21 cellular contexts compared by ENCODE assay signal in the genomic region with DNA sequence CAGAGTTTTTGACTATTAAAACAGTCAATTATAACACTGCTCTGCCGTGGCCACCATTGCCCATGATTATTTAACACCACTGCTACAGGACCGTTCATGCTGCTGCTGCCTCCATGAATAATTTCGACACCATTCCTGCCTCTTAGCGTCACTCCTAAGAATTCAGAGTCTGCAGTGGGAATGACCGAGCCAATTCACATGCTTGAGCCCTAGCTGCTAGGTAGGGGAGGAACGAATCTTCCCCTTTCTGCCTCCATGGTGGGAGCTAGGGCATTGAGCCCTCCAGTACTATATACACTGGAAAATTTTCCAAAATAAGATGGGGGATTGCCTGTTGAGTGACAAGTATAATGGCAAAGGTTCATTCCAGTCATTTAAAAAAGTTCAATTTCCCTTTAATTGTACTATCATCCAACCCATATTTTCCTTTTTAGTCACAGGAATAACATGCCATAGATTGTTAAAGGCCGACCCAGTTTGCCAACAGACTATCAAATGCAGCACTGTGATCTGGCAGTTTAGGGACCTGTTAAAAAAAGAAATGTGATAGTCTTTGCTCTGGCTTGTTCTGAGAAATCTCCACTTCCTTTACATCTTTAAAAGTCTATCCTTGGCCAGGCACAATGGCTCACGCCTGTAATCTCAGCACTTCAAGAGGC. TPM values are rescaled to one million over a fixed set of nuclear protein-coding genes. Genes with fewer than 3 reads are reported as not detected.
DNase-seq lines count a peak whose midpoint lies in the region; TF ChIP-seq lines count a peak whose summit lies in the region.
"Had no signal": no experiment of that assay in that cellular context is flagged by ENCODE, and none has a peak within 500 bp of the region (broad histone marks: within the 10 kb centered on the region; RNA-seq: fewer than 3 reads in every experiment).

No MANE protein-coding gene starts in this region.

- no peak overlapping the region for H2BK5ac ChIP-seq in trophoblast cell (ENCODE audit: low read depth, low read length, poor library complexity)

- no peak overlapping the region for H2AK5ac ChIP-seq in trophoblast cell (ENCODE audit: low read length)

- H3K36me3 ChIP-seq in ascending aorta (no peaks in the 10 kb centered on the region), trophoblast cell (ENCODE audit: control insufficient read depth in 1 of 2, insufficient read depth in 2 of 2, low read length in 2 of 2) (no peaks in the 10 kb centered on the region)
- H3K36me3 ChIP-seq in effector memory CD4-positive, alpha-beta T cell (ENCODE audit: control insufficient read depth, insufficient read depth, low read length): no peaks in the 10 kb centered on the region
- H3K36me3 ChIP-seq: BLaER1, stomach had no signal

- H3K4me3 ChIP-seq in ascending aorta (no peak overlapping the region), fibroblast of pulmonary artery (replicated peaks; ENCODE audit: low read depth, low read length) (no peak overlapping the region), trophoblast cell (ENCODE audit: low read depth, low read length) (no peak overlapping the region)
- H3K4me3 ChIP-seq in effector memory CD4-positive, alpha-beta T cell (ENCODE audit: insufficient read depth, low read depth, low read length, poor library complexity, severe bottlenecking): no peak overlapping the region
- H3K4me3 ChIP-seq: BLaER1, dorsolateral prefrontal cortex, stomach had no signal

- no peak overlapping the region for H3K14ac ChIP-seq in trophoblast cell (ENCODE audit: low read length)

- H3K9me3 ChIP-seq in ascending aorta: no peaks in the 10 kb centered on the region
- H3K9me3 ChIP-seq in trophoblast cell (ENCODE audit: insufficient read depth, low read depth, low read length): no peaks in the 10 kb centered on the region
- H3K9me3 ChIP-seq in effector memory CD4-positive, alpha-beta T cell (ENCODE audit: control insufficient read depth, low read length): no peaks in the 10 kb centered on the region
- H3K9me3 ChIP-seq: BLaER1, stomach had no signal

- TF ChIP-seq CTCF in ascending aorta (IDR thresholded peaks at IDR 0.05) (no peak), fibroblast of pulmonary artery (IDR thresholded peaks at IDR 0.05; ENCODE audit: low read length, missing control alignments) (no peak)

- H4K91ac ChIP-seq in trophoblast cell (ENCODE audit: low read depth, low read length): no peak overlapping the region

- H3K4me2 ChIP-seq in trophoblast cell (ENCODE audit: low read length): no peak overlapping the region
- H3K4me2 ChIP-seq: BLaER1 had no signal

- no CpG with 5 or more reads among the region's 8 CpGs for WGBS in trophoblast cell (ENCODE audit: extremely low coverage, insufficient coverage, insufficient read length)

- no peak overlapping the region for H4K12ac ChIP-seq in trophoblast cell (ENCODE audit: low read depth, low read length)

- H3K18ac ChIP-seq in trophoblast cell (ENCODE audit: low read length): no peak overlapping the region

- no peak overlapping the region for H4K8ac ChIP-seq in trophoblast cell (ENCODE audit: low read depth, low read length)

- no peak overlapping the region for H2BK120ac ChIP-seq in trophoblast cell (ENCODE audit: insufficient read depth, low read length, poor library complexity)

- H3K27ac ChIP-seq in ascending aorta (peak overlapping the region; percentile 85 to 88), trophoblast cell (ENCODE audit: low read depth, low read length) (no peak overlapping the region), substantia nigra (ENCODE audit: low read depth, low read length, poor library complexity, severe bottlenecking) (no peak overlapping the region)
- H3K27ac ChIP-seq in effector memory CD4-positive, alpha-beta T cell (ENCODE audit: insufficient read depth, low read length, poor library complexity, severe bottlenecking): no peak overlapping the region
- H3K27ac ChIP-seq: BLaER1, dorsolateral prefrontal cortex had no signal

- intact Hi-C loops in ascending aorta (cut with DNase I): loop anchor here (1.0 kb wide), 1 partner anchor 12 kb away; no protein-coding TSS in a partner anchor

- no peak overlapping the region for H2AFZ ChIP-seq in trophoblast cell (ENCODE audit: insufficient read depth, low read length, poor library complexity)

- H3K27me3 ChIP-seq in ascending aorta: no peaks in the 10 kb centered on the region
- no peaks in the 10 kb centered on the region for H3K27me3 ChIP-seq in trophoblast cell (ENCODE audit: insufficient read depth, low read length)
- peaks cover 3% of the 10 kb centered on the region for H3K27me3 ChIP-seq in effector memory CD4-positive, alpha-beta T cell (replicated peaks; ENCODE audit: control insufficient read depth, insufficient read depth, low read length, poor library complexity, severe bottlenecking)
- H3K27me3 ChIP-seq: BLaER1, stomach had no signal

- H3K4me1 ChIP-seq in ascending aorta: peaks cover 0 to 25% of the 10 kb centered on the region in 2 donors
- peaks cover under 1% of the 10 kb centered on the region in 2 experiments for H3K4me1 ChIP-seq in trophoblast cell (ENCODE audit: control insufficient read depth in 1 of 2, insufficient read depth in 2 of 2, low read length in 2 of 2)
- H3K4me1 ChIP-seq in effector memory CD4-positive, alpha-beta T cell (ENCODE audit: control insufficient read depth, insufficient read depth, low read length, poor library complexity, severe bottlenecking): no peaks in the 10 kb centered on the region

- H2BK12ac ChIP-seq in trophoblast cell (ENCODE audit: low read length): no peak overlapping the region

- H3K4ac ChIP-seq in trophoblast cell (ENCODE audit: low read depth, low read length): no peak overlapping the region

- no peaks in the 10 kb centered on the region for H3K79me2 ChIP-seq in trophoblast cell (ENCODE audit: control insufficient read depth, insufficient read depth, low read length, poor library complexity)

- no peak overlapping the region for H3K23ac ChIP-seq in trophoblast cell (ENCODE audit: low read length)

- H3K79me1 ChIP-seq in trophoblast cell (ENCODE audit: low read length): no peaks in the 10 kb centered on the region

- DNase-seq in EL (peak; percentile 76), ascending aorta (ENCODE audit: low spot score in 2 of 2) (peak in 1 of 2 donors; percentile 77), fibroblast of pulmonary artery (ENCODE audit: low read depth) (peak; percentile 75), trophoblast cell (peak; percentile 76 to 88), anterior cingulate cortex (lab: John Stamatoyannopoulos, UW) (no peak), substantia nigra (lab: John Stamatoyannopoulos, UW) (no peak)
- DNase-seq in stimulated activated naive CD4-positive, alpha-beta T cell treated with Interleukin-2 at 50 U/mL for 16 hours (lab: John Stamatoyannopoulos, UW): no peak
- no peak for DNase-seq in effector memory CD4-positive, alpha-beta T cell
- DNase-seq: activated CD4-positive, alpha-beta T cell treated with anti-CD3 and anti-CD28 coated beads, Interleukin-2, amount 10 ng/mL, durations not matched to agents 7 days and 5 days; activated naive CD8-positive, alpha-beta T cell treated with anti-CD3 and anti-CD28 coated beads, Interleukin-2, amount 50 U/mL, for 24 hours; activated T-cell treated with anti-CD3 and anti-CD28 coated beads, Interleukin-2, amount 50 U/mL, for 48 hours; dorsolateral prefrontal cortex; foreskin melanocyte; immature natural killer cell; NCI-H2081; NCI-H69; nucleus accumbens; RPMI8226; small intestine; stomach had no signal

- no peak overlapping the region for H3K9ac ChIP-seq in trophoblast cell (ENCODE audit: low read length)
- H3K9ac ChIP-seq: BLaER1 had no signal

RNA-seq across cellular contexts. Expression of a gene that starts 13.5 kb away (rescaled TPM):
- total RNA-seq in ascending aorta: 100 TPM
- 119 and 122 TPM in 2 replicates for polyA plus RNA-seq in trophoblast cell (2013)

RNA-seq across cellular contexts. Expression of a gene that starts 59.3 kb away (rescaled TPM):
- total RNA-seq in ascending aorta: not detected
- polyA plus RNA-seq in trophoblast cell (2013): not detected in 2 replicates
- total RNA-seq: activated CD4-positive, alpha-beta T cell treated with anti-CD3 and anti-CD28 coated beads, Interleukin-2, amount 10 ng/mL, durations not matched to agents 7 days and 5 days; dorsolateral prefrontal cortex had no signal
- polyA plus RNA-seq: immature natural killer cell had no signal

Comparison
In these comparisons a context has a peak if more than half of its experiments do, and no peak if none do; other contexts are left out.
1. DNase-seq: peak in EL (single experiment), fibroblast of pulmonary artery (single experiment) and trophoblast cell (2 of 2); none in anterior cingulate cortex (0 of 58), substantia nigra (0 of 49), stimulated activated naive CD4-positive, alpha-beta T cell treated with Interleukin-2 at 50 U/mL for 16 hours (single experiment) and effector memory CD4-positive, alpha-beta T cell (0 of 3).
2. H3K27ac ChIP-seq: peak in ascending aorta (2 of 2); none in trophoblast cell (single experiment), substantia nigra (single experiment) and effector memory CD4-positive, alpha-beta T cell (single experiment).